Comparison of ENCODE assay signal across 8 cellular contexts in the genomic region with DNA sequence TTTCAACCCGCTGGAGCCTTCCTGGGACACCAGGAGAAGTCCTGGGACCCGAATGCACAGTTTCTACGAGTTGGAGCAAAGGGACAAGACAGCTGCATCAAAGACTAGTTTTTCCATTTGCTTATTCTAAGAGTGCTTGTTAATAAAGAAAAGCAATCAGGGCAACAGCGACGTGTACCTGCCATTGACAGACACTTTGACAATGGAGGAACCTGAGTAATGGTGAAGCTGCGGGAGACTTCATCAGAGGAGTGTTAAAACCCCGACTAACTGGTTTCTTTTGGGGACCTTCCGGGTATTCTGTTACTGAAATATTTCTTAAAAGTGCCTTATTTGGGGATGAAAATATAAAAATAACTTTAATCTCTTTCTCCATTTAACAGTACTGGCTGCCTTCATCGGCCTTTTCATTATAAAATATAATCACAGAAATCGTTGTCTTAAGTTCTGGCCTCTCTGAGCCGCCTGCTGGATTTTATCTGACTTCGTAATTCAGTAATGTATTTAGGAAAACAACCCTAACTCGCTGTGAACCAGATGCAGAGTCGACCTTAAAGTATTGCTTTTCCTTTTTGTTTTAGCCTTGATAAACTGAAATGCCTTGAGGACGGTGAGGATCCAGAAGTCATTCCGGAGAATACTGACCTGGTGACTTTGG. TPM values are rescaled to one million over a fixed set of nuclear protein-coding genes. Genes with fewer than 3 reads are reported as not detected.
DNase-seq lines count a peak whose midpoint lies in the region; ATAC-seq and TF ChIP-seq lines count a peak whose summit lies in the region.

No MANE protein-coding gene starts in this region.

- H3K27me3 Mint-ChIP-seq in T-cell (no peaks in the 10 kb centered on the region), osteocyte (ENCODE audit: unreplicated experiment) (no peaks in the 10 kb centered on the region)

- H3K27ac Mint-ChIP-seq in T-cell (peak overlapping the region; percentile 84 to 89), osteocyte (ENCODE audit: unreplicated experiment) (peak overlapping the region; percentile 94)

- H3K9me3 Mint-ChIP-seq in T-cell (no peaks in the 10 kb centered on the region), osteocyte (ENCODE audit: unreplicated experiment) (no peaks in the 10 kb centered on the region)

- H3K4me1 ChIP-seq in fibroblast of lung (ENCODE audit: control insufficient read depth, extremely low read depth, insufficient read depth, low read length) = peaks cover 2% of the 10 kb centered on the region

- peaks cover 50% of the 10 kb centered on the region for H3K79me2 ChIP-seq in fibroblast of lung (ENCODE audit: control insufficient read depth, insufficient read depth, low read length)

- H3K4me3 Mint-ChIP-seq in T-cell (peak overlapping the region; percentile 88 to 93 (median 91)), osteocyte (ENCODE audit: unreplicated experiment) (peak overlapping the region; percentile 93)

- H3K27ac ChIP-seq in fibroblast of lung (ENCODE audit: insufficient read depth, low read length) = peak overlapping the region; percentile 71

- DNase-seq in AG20443 (ENCODE audit: low spot score) (peak; percentile 48), HCEC 1CT (peak; percentile 48), T-cell (peak in 2 of 34 experiments; percentile 0 to 4), fibroblast of lung (ENCODE audit: low read depth in 2 of 2) (peak; percentile 29 to 58), osteocyte (ENCODE audit: extremely low spot score, unreplicated experiment) (no peak), epidermal melanocyte (ENCODE audit: insufficient read length, low spot score) (no peak)

- no peaks in the 10 kb centered on the region for H3K9me3 ChIP-seq in fibroblast of lung (ENCODE audit: control insufficient read depth, insufficient read depth, low read depth, low read length)

- peaks cover 2% of the 10 kb centered on the region for H3K36me3 ChIP-seq in fibroblast of lung (ENCODE audit: control insufficient read depth, insufficient read depth, low read length)

- H3K4me2 ChIP-seq in fibroblast of lung (ENCODE audit: extremely low read depth, insufficient read depth, low read length) = peak overlapping the region; percentile 79

- peak overlapping the region; percentile 72 for H3K9ac ChIP-seq in fibroblast of lung (ENCODE audit: insufficient read depth, low read length)

- H3K36me3 Mint-ChIP-seq in T-cell (peaks cover 20% of the 10 kb centered on the region), osteocyte (ENCODE audit: unreplicated experiment) (peaks cover 20% of the 10 kb centered on the region)

- POLR2A ChIA-PET in T-cell (lab: Charles Lee) = interaction anchor here (1.2 to 1.9 kb wide), 2 partner anchors 9 to 136 kb away, joined by 3 to 5 read pairs; no protein-coding TSS in a partner anchor

- TF ChIP-seq CTCF in fibroblast of lung (conservative IDR thresholded peaks at IDR 0.05 in 1 of 2, IDR thresholded peaks at IDR 0.05 in 1 of 2; ENCODE audit: low read depth in 1 of 2, low read length in 2 of 2) (peak; percentile 31 to 44), osteocyte (IDR thresholded peaks at IDR 0.05) (peak; percentile 53)

- ATAC-seq in T-cell (replicated peaks in 1 of 4) (no peak), HG02623 (IDR thresholded peaks at IDR 0.05; ENCODE audit: unreplicated experiment) (no peak), GM21529 (IDR thresholded peaks at IDR 0.05; ENCODE audit: unreplicated experiment) (no peak)

- H3K4me3 ChIP-seq in fibroblast of lung (replicated peaks in 1 of 4; ENCODE audit: control extremely low read depth in 1 of 4, insufficient read depth in 1 of 4, low read depth in 3 of 4, low read length in 4 of 4) = peak overlapping the region; percentile 77 to 98 (median 98)

- no peaks in the 10 kb centered on the region for H4K20me1 ChIP-seq in fibroblast of lung (ENCODE audit: control insufficient read depth, extremely low read depth, insufficient read depth, low read length)

- H3K4me1 Mint-ChIP-seq in T-cell (peaks cover 33 to 47% (median 45%) of the 10 kb centered on the region in 3 donors), osteocyte (ENCODE audit: unreplicated experiment) (peaks cover 43% of the 10 kb centered on the region)

- H3K27me3 ChIP-seq in fibroblast of lung (ENCODE audit: control insufficient read depth, insufficient read depth, low read length) = no peaks in the 10 kb centered on the region

- H2AFZ ChIP-seq in fibroblast of lung (ENCODE audit: low read length) = peak overlapping the region; percentile 74

- CTCF ChIA-PET in T-cell (lab: Charles Lee) = interaction anchor here (0.6 to 1.8 kb wide), 7 partner anchors 47 to 146 kb away, joined by 3 to 13 read pairs (median 5); partner anchors contain the start of genes CCDC171 (in 1 of the 2) and TTC39B (in 1 of the 2)

RNA-seq across cellular contexts. Expression of gene SNAPC3, which starts 0.8 kb away (rescaled TPM):
- 10 to 100 TPM; 11.3 to 32.4 (median 25.6) TPM for total RNA-seq in T-cell
- 33.1 and 43.4 TPM in 2 replicates for total RNA-seq in fibroblast of lung
- polyA plus RNA-seq in fibroblast of lung = 37.9 and 54.9 TPM in 2 replicates
- polyA plus RNA-seq in fibroblast of lung (2012) = 21.7 and 30.8 TPM in 2 replicates
- polyA minus RNA-seq in fibroblast of lung (ENCODE audit: low replicate concordance) = 3.9 and 8.6 TPM in 2 replicates
- total RNA-seq in osteocyte = 36.1 and 38.3 TPM in 2 replicates

Comparison
In these comparisons a context has a peak if more than half of its experiments do, and no peak if none do; other contexts are left out.
1. DNase-seq: peak in AG20443 (single experiment), HCEC 1CT (single experiment) and fibroblast of lung (2 of 2); none in osteocyte (single experiment) and epidermal melanocyte (single experiment).